1 cellular context compared by ENCODE assay signal in genomic region chr18:24628360-24628759, GRCh38.
TF ChIP-seq lines count a peak whose summit lies in the region.

No MANE protein-coding gene starts in this region.

TF ChIP-seq in IMR-90, 13 proteins besides CTCF, POLR2A, EP300 and RAD21 (continued from another document):
- TF ChIP-seq ELK1 (IDR thresholded peaks at IDR 0.05; ENCODE audit: borderline replicate concordance, low read depth, low read length): no peak
- TF ChIP-seq BHLHE40 (IDR thresholded peaks at IDR 0.05; ENCODE audit: low read depth, low read length): no peak
- peak; percentile 79 for TF ChIP-seq CEBPB (IDR thresholded peaks at IDR 0.05; ENCODE audit: low read depth, low read length)
